22 cellular contexts compared by ENCODE assay signal in genomic region chr3:58425782-58426181, GRCh38.
"Had no signal": no experiment of that assay in that cellular context is flagged by ENCODE, and none has a peak within 500 bp of the region (broad histone marks: within the 10 kb centered on the region; RNA-seq: fewer than 3 reads in every experiment).

No MANE protein-coding gene starts in this region.

- H3K27me3 Mint-ChIP-seq: activated CD8-positive, alpha-beta memory T cell treated with anti-CD3 and anti-CD28 coated beads, Interleukin-2, amount 10 ng/mL, durations not matched to agents 7 days and 5 days; type B pancreatic cell had no signal

- H3K9me3 Mint-ChIP-seq: natural killer cell, type B pancreatic cell, WTC11 had no signal

- H3K4me3 ChIP-seq: breast epithelium, esophagus squamous epithelium, left ventricle myocardium inferior, mucosa of descending colon, right atrium auricular region, skin epidermis, suprapubic skin had no signal

- H3K27ac Mint-ChIP-seq: type B pancreatic cell had no signal

- H3K27ac ChIP-seq: breast epithelium, right atrium auricular region, suprapubic skin had no signal

- H3K4me3 Mint-ChIP-seq: activated CD8-positive, alpha-beta memory T cell treated with anti-CD3 and anti-CD28 coated beads, Interleukin-2, amount 10 ng/mL, durations not matched to agents 7 days and 5 days; natural killer cell; type B pancreatic cell; WTC11 had no signal

- FAIRE-seq: colon, TTC549 had no signal

- H3K4me1 ChIP-seq: breast epithelium, right atrium auricular region, suprapubic skin had no signal

- ATAC-seq: activated CD8-positive, alpha-beta memory T cell treated with anti-CD3 and anti-CD28 coated beads, Interleukin-2, amount 10 ng/mL, durations not matched to agents 7 days and 5 days; mucosa of descending colon; natural killer cell; WTC11 had no signal

- H3K9me3 ChIP-seq: breast epithelium, esophagus squamous epithelium, left ventricle myocardium inferior, mucosa of descending colon, right atrium auricular region, suprapubic skin had no signal

- DNase-seq: activated CD8-positive, alpha-beta memory T cell treated with anti-CD3 and anti-CD28 coated beads, Interleukin-2, amount 10 ng/mL, durations not matched to agents 7 days and 5 days; activated gamma-delta T cell; activated T-cell treated with anti-CD3 and anti-CD28 coated beads, Interleukin-2, amount 50 U/mL, for 48 hours; aorta; esophagus squamous epithelium; glutamatergic neuron; hypothalamus; left ventricle myocardium inferior; mucosa of descending colon; natural killer cell; nucleus accumbens; stimulated activated CD4-positive, alpha-beta T cell treated with anti-CD3 and anti-CD28 coated beads, Interleukin-15, amount 100 ng/mL, for 24 hours; stimulated activated CD4-positive, alpha-beta T cell treated with anti-CD3 and anti-CD28 coated beads, Interleukin-4, amount 100 ng/mL, for 1 hour; stimulated activated naive CD4-positive, alpha-beta T cell treated with Interleukin-2 at 50 U/mL for 16 hours had no signal

- H3K27me3 ChIP-seq: breast epithelium, esophagus squamous epithelium, right atrium auricular region, suprapubic skin had no signal
